Comparison of ENCODE assay signal across 10 cellular contexts in the genomic region with DNA sequence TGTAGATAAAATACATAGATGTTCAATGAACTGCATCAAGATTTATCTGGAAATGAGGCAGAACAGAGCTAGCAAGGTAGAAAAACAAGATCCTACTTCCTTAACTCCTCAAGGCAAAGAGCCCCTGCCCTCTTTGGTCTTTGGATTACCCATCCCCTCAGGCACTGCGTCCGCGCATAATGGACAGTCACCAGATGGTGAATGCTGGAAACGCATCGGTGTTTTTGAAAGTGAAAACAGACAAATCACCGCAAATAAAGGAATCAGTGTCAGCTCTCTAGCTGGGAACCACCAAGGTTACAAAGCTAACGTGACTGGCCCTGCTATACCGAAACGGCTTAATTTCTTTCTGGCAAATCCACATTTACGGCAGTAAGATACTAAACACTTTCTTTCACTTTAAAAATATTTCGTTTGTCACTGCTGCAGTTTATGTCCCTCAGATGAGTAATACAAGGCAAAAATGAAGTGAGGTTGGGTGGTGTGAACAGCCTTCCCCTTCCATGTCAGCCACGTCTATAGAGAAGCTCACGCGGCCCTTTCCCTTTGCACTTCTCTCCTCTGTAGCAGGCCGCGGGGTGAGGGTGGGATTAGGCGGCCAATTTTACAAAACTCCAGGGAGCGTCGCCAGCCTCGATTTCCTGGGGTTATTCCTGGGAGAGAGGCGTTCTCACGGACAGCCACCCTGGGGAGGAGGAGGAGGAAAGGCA. TPM values are rescaled to one million over a fixed set of nuclear protein-coding genes. Genes with fewer than 3 reads are reported as not detected.
DNase-seq lines count a peak whose midpoint lies in the region; ATAC-seq and TF ChIP-seq lines count a peak whose summit lies in the region.
"Had no signal": no experiment of that assay in that cellular context is flagged by ENCODE, and none has a peak within 500 bp of the region (broad histone marks: within the 10 kb centered on the region; RNA-seq: fewer than 3 reads in every experiment).

No MANE protein-coding gene starts in this region.

- H3K9me3 ChIP-seq in right cardiac atrium (ENCODE audit: control insufficient read depth, low read length) = peaks cover 3% of the 10 kb centered on the region
- H3K9me3 ChIP-seq in SJCRH30 (replicated peaks) = no peaks in the 10 kb centered on the region

- no peaks in the 10 kb centered on the region for H3K27me3 ChIP-seq in right cardiac atrium (ENCODE audit: control insufficient read depth, insufficient read depth)
- no peaks in the 10 kb centered on the region for H3K27me3 ChIP-seq in SJCRH30

- H3K36me3 ChIP-seq in SJCRH30 = no peaks in the 10 kb centered on the region
- H3K36me3 ChIP-seq: MG63 had no signal

- peaks cover 21 to 25% of the 10 kb centered on the region in 2 donors for H3K36me3 Mint-ChIP-seq in naive B cell

- WGBS in right cardiac atrium = 10% methylated on average over 22 of the region's 22 CpGs

- H3K9me3 Mint-ChIP-seq in naive B cell = peaks cover 6 to 30% (median 12%) of the 10 kb centered on the region in 7 donors

- no peaks in the 10 kb centered on the region for H3K4me1 ChIP-seq in right cardiac atrium (ENCODE audit: control insufficient read depth, insufficient read depth, low read length)
- no peaks in the 10 kb centered on the region for H3K4me1 ChIP-seq in SJCRH30

- DNase-seq in right cardiac atrium (no peak), left ventricle myocardium superior (no peak), coronary artery (ENCODE audit: low spot score) (no peak), naive B cell (no peak), SJCRH30 (no peak), HCEC 1CT (no peak)

- peak overlapping the region in 7 of 8 donors; percentile 16 to 82 (median 38) for H3K4me3 Mint-ChIP-seq in naive B cell

- H3K4me1 Mint-ChIP-seq in naive B cell = peaks cover 7 to 11% (median 7%) of the 10 kb centered on the region in 3 donors

- peaks cover 61 to 68% (median 66%) of the 10 kb centered on the region in 3 donors for H3K27me3 Mint-ChIP-seq in naive B cell

- H3K4me3 ChIP-seq in right cardiac atrium (ENCODE audit: low read length) (peak overlapping the region; percentile 14), coronary artery (peak overlapping the region; percentile 56), SJCRH30 (no peak overlapping the region)
- H3K4me3 ChIP-seq: MG63 had no signal

- TF ChIP-seq CTCF in coronary artery (IDR thresholded peaks at IDR 0.05) = no peak

- H3K27ac ChIP-seq in right cardiac atrium (ENCODE audit: low read length) (no peak overlapping the region), coronary artery (no peak overlapping the region), SJCRH30 (no peak overlapping the region)
- H3K27ac ChIP-seq: VCaP had no signal

- ATAC-seq in right cardiac atrium (no peak), left ventricle myocardium superior (no peak), naive B cell (ENCODE audit: low read depth in 2 of 2) (no peak), GM18519 (IDR thresholded peaks at IDR 0.05; ENCODE audit: low FRiP score, unreplicated experiment) (no peak), GM21717 (IDR thresholded peaks at IDR 0.05; ENCODE audit: unreplicated experiment) (no peak)

- peak overlapping the region in 1 of 6 donors; percentile 10 for H3K27ac Mint-ChIP-seq in naive B cell

- intact Hi-C loops in right cardiac atrium (cut with DNase I) (no loop called here), left ventricle myocardium superior (cut with micrococcal nuclease) (no loop called here)

RNA-seq across cellular contexts. Expression of gene GALR1, which starts 0.6 kb away (rescaled TPM):
- total RNA-seq in right cardiac atrium = under 1 TPM in 1 of 4 donors, not detected in 3; 0.03 TPM
- 0.02 TPM for polyA plus RNA-seq in right cardiac atrium
- total RNA-seq in left ventricle myocardium superior = not detected
- not detected for polyA plus RNA-seq in naive B cell (ENCODE audit: low read depth in 6 of 6)
- total RNA-seq in SJCRH30 (2014; rRNA removed; shearing (Covaris generic)) = not detected in 2 replicates
